16 cellular contexts compared by ENCODE assay signal in genomic region chr11:28636566-28636965, GRCh38.
DNase-seq lines count a peak whose midpoint lies in the region; TF ChIP-seq lines count a peak whose summit lies in the region.
"Had no signal": no experiment of that assay in that cellular context is flagged by ENCODE, and none has a peak within 500 bp of the region (broad histone marks: within the 10 kb centered on the region; RNA-seq: fewer than 3 reads in every experiment).

No MANE protein-coding gene starts in this region.

- H3K36me3 Mint-ChIP-seq in activated T-cell treated with anti-CD3 and anti-CD28 coated beads, Interleukin-2, amount 50 U/mL, for 24 hours (ENCODE audit: low read depth), result no peaks in the 10 kb centered on the region

- peaks cover under 1% of the 10 kb centered on the region; the same call in 1 of the 2 replicates for H3K9me3 ChIP-seq in AG04450 (ENCODE audit: control insufficient read depth, insufficient read depth, low read length)
- H3K9me3 ChIP-seq: HAP-1 had no signal

- no peak for TF ChIP-seq CTCF in AG04450 (IDR thresholded peaks at IDR 0.05; ENCODE audit: low read depth, low read length)
- TF ChIP-seq CTCF in AG10803 (conservative IDR thresholded peaks at IDR 0.05; ENCODE audit: low read length), result no peak

- H3K4me1 Mint-ChIP-seq in activated T-cell treated with anti-CD3 and anti-CD28 coated beads, Interleukin-2, amount 50 U/mL, for 24 hours (ENCODE audit: low read depth), result no peaks in the 10 kb centered on the region
- H3K4me1 Mint-ChIP-seq: B cell had no signal

- H3K4me3 ChIP-seq in AG04450 (ENCODE audit: low read depth, low read length) (no peak overlapping the region), AG10803 (ENCODE audit: low read length) (no peak overlapping the region)
- H3K4me3 ChIP-seq: GM23248, HAP-1 had no signal

- DNase-seq in AG04450 (ENCODE audit: low read depth, low spot score), result no peak
- peak; percentile 80 for DNase-seq in AG10803 (ENCODE audit: low read depth)
- DNase-seq in GM03348 (ENCODE audit: low spot score), result peak; percentile 16
- peak; percentile 62 for DNase-seq in fibroblast of gingiva (ENCODE audit: low read depth)
- no peak for DNase-seq in NCI-H510A treated with DMSO at 0.1 percent for 48 hours (lab: John Stamatoyannopoulos, UW)
- no peak for DNase-seq in amygdala (lab: John Stamatoyannopoulos, UW)
- DNase-seq in activated T-cell treated with anti-CD3 and anti-CD28 coated beads, Interleukin-2, amount 50 U/mL, for 24 hours, result no peak
- DNase-seq: 8988T; CD4-positive, alpha-beta T cell; DMS79 treated with DMSO at 0.1 percent for 48 hours; EL; GM23248; KG1 had no signal

- H3K9me3 Mint-ChIP-seq in activated T-cell treated with anti-CD3 and anti-CD28 coated beads, Interleukin-2, amount 50 U/mL, for 24 hours, result no peaks in the 10 kb centered on the region

- no peaks in the 10 kb centered on the region for H3K27me3 ChIP-seq in AG04450 (ENCODE audit: control insufficient read depth, insufficient read depth, low read length)

- H3K27ac ChIP-seq in AG04450 (ENCODE audit: low read depth, low read length), result peak overlapping the region; percentile 47
- H3K27ac ChIP-seq: C4-2B, GM23248 had no signal

- H3K4me3 Mint-ChIP-seq in activated T-cell treated with anti-CD3 and anti-CD28 coated beads, Interleukin-2, amount 50 U/mL, for 24 hours, result no peak overlapping the region
- H3K4me3 Mint-ChIP-seq: B cell; CD4-positive, alpha-beta T cell had no signal

- H3K27me3 Mint-ChIP-seq in activated T-cell treated with anti-CD3 and anti-CD28 coated beads, Interleukin-2, amount 50 U/mL, for 24 hours, result no peaks in the 10 kb centered on the region
- H3K27me3 Mint-ChIP-seq: B cell; CD4-positive, alpha-beta T cell had no signal

- POLR2A ChIA-PET in AG04450 (lab: Yijun Ruan, JAX), result no interaction called here

- H3K27ac Mint-ChIP-seq in activated T-cell treated with anti-CD3 and anti-CD28 coated beads, Interleukin-2, amount 50 U/mL, for 24 hours, result no peak overlapping the region
- H3K27ac Mint-ChIP-seq: B cell; CD4-positive, alpha-beta T cell had no signal

- CTCF ChIA-PET in AG04450 (lab: Charles Lee), result no interaction called here

Comparison
In these comparisons a context has a peak if more than half of its experiments do, and no peak if none do; other contexts are left out.
1. DNase-seq: peak in AG10803 (single experiment), GM03348 (single experiment) and fibroblast of gingiva (single experiment); none in AG04450 (single experiment), NCI-H510A treated with DMSO at 0.1 percent for 48 hours (single experiment), amygdala (0 of 56) and activated T-cell treated with anti-CD3 and anti-CD28 coated beads, Interleukin-2, amount 50 U/mL, for 24 hours (single experiment).